8 cellular contexts compared by ENCODE assay signal in genomic region chr16:85612801-85613608, GRCh38. TPM values are rescaled to one million over a fixed set of nuclear protein-coding genes. Genes with fewer than 3 reads are reported as not detected.
DNase-seq lines count a peak whose midpoint lies in the region; ATAC-seq and TF ChIP-seq lines count a peak whose summit lies in the region.

GSE1 (plus strand) TSS chr16:85613322; CDS start chr16:85613392, 70 bp downstream.

- DNase-seq in DMS79 treated with DMSO at 0.1 percent for 48 hours (lab: John Stamatoyannopoulos, UW) (peak; percentile 71), PC-3 (peak; percentile 92), fibroblast of the aortic adventitia (ENCODE audit: low read depth) (peak; percentile 70), tibial nerve (ENCODE audit: low spot score in 2 of 2) (peak; percentile 72 to 83)
- DNase-seq in Jurkat, Clone E6-1 (ENCODE audit: low read depth, low spot score): peak; percentile 87

- POLR2A ChIA-PET in PC-3 (lab: Charles Lee; ENCODE audit: unreplicated experiment): no interaction called here

- TF ChIP-seq CTCF in PC-3 (conservative IDR thresholded peaks at IDR 0.05; ENCODE audit: low read depth, low read length): no peak
- TF ChIP-seq CTCF in fibroblast of the aortic adventitia (IDR thresholded peaks at IDR 0.05; ENCODE audit: insufficient read depth, low read length): no peak
- TF ChIP-seq CTCF in nephron (IDR thresholded peaks at IDR 0.05; ENCODE audit: unreplicated experiment in 3 of 3): no peak
- peak in 2 of 5 experiments; percentile 22 to 30 for TF ChIP-seq CTCF in tibial nerve (IDR thresholded peaks at IDR 0.05)

- peaks cover 5% of the 10 kb centered on the region for H3F3A ChIP-seq in PC-3 (ENCODE audit: low read length, unreplicated experiment)

- no peaks in the 10 kb centered on the region for H3K36me3 Mint-ChIP-seq in activated T-helper 17 cell treated with anti-CD3 and anti-CD28 coated beads, Interleukin-2, amount 50 U/mL, for 72 hours (ENCODE audit: low read depth)
- H3K36me3 Mint-ChIP-seq in nephron (ENCODE audit: low read depth): no peaks in the 10 kb centered on the region

- H3K4me1 Mint-ChIP-seq in activated T-helper 17 cell treated with anti-CD3 and anti-CD28 coated beads, Interleukin-2, amount 50 U/mL, for 72 hours: peaks cover 6% of the 10 kb centered on the region
- peaks cover 57% of the 10 kb centered on the region for H3K4me1 Mint-ChIP-seq in nephron

- peak in 1 of 2 donors; percentile 47 for TF ChIP-seq EP300 in tibial nerve (IDR thresholded peaks at IDR 0.05)

- H3K4me3 Mint-ChIP-seq in activated T-helper 17 cell treated with anti-CD3 and anti-CD28 coated beads, Interleukin-2, amount 50 U/mL, for 72 hours: peak within 1 kb of the TSS; percentile 62
- peak within 1 kb of the TSS; percentile 67 to 79 (median 76) for H3K4me3 Mint-ChIP-seq in nephron

- peak within 1 kb of the TSS; percentile 32 for H3K27ac ChIP-seq in PC-3 (ENCODE audit: low read length)
- H3K27ac ChIP-seq in tibial nerve: peak within 1 kb of the TSS; percentile 70 to 94 (median 89)

- H3K36me3 ChIP-seq in PC-3 (ENCODE audit: low read depth, low read length): peaks cover 3% of the 10 kb centered on the region; the same call in 1 of the 2 replicates
- no peaks in the 10 kb centered on the region for H3K36me3 ChIP-seq in tibial nerve

- WGBS in tibial nerve, 2 donors: 0 to 1% methylated on average over 18 to 25 of the region's 81 CpGs

- TF ChIP-seq POLR2A in tibial nerve (IDR thresholded peaks at IDR 0.05): peak in 1 of 2 donors; percentile 13

- peak within 1 kb of the TSS; percentile 74 for H3K4me3 ChIP-seq in Jurkat, Clone E6-1 (ENCODE audit: low read length)
- peak within 1 kb of the TSS; percentile 87 for H3K4me3 ChIP-seq in PC-3 (ENCODE audit: low read length)
- H3K4me3 ChIP-seq in fibroblast of the aortic adventitia (ENCODE audit: low read depth, low read length): peak within 1 kb of the TSS; percentile 65
- peak within 1 kb of the TSS; percentile 50 to 80 (median 62) for H3K4me3 ChIP-seq in tibial nerve

- ATAC-seq in GM21576 (IDR thresholded peaks at IDR 0.05; ENCODE audit: unreplicated experiment) (peak; percentile 39), PC-3 (peak; percentile 36)
- ATAC-seq in activated T-helper 17 cell treated with anti-CD3 and anti-CD28 coated beads, Interleukin-2, amount 50 U/mL, for 72 hours (replicated peaks): peak; percentile 53

- no peak within 1 kb of the TSS for H3K27ac Mint-ChIP-seq in activated T-helper 17 cell treated with anti-CD3 and anti-CD28 coated beads, Interleukin-2, amount 50 U/mL, for 72 hours
- peak within 1 kb of the TSS in 1 of 3 experiments; percentile 57 for H3K27ac Mint-ChIP-seq in nephron

- peaks cover 44% of the 10 kb centered on the region for H3K79me2 ChIP-seq in PC-3 (ENCODE audit: low read length)

- H2AFZ ChIP-seq in PC-3 (ENCODE audit: low read length): 0 out of 2 replicates have a peak within 1 kb of the TSS, but pooled peaks have one; percentile 9

- H3K27me3 ChIP-seq in PC-3 (ENCODE audit: low read length) (no peaks in the 10 kb centered on the region), tibial nerve (no peaks in the 10 kb centered on the region)

- no peaks in the 10 kb centered on the region for H3K27me3 Mint-ChIP-seq in activated T-helper 17 cell treated with anti-CD3 and anti-CD28 coated beads, Interleukin-2, amount 50 U/mL, for 72 hours
- H3K27me3 Mint-ChIP-seq in nephron (ENCODE audit: low read depth): peaks cover 15% of the 10 kb centered on the region

- CTCF ChIA-PET in PC-3 (lab: Charles Lee): interaction anchor here (0.5 to 1.4 kb wide), 3 partner anchors 56 to 508 kb away, joined by 4 to 5 read pairs (median 5); no protein-coding TSS in a partner anchor

- no peaks in the 10 kb centered on the region for H3K9me3 ChIP-seq in PC-3 (ENCODE audit: low read length)
- H3K9me3 ChIP-seq in tibial nerve: no peaks in the 10 kb centered on the region

- H3K4me1 ChIP-seq in PC-3 (ENCODE audit: insufficient read depth, low read length) (peaks cover 39% of the 10 kb centered on the region), tibial nerve (peaks cover 0 to 71% (median 44%) of the 10 kb centered on the region in 4 donors)

- H3K9ac ChIP-seq in PC-3 (ENCODE audit: low read length): no peak within 1 kb of the TSS

- H4K20me1 ChIP-seq in PC-3 (ENCODE audit: low read length): peaks cover 24% of the 10 kb centered on the region

- H3K4me2 ChIP-seq in PC-3 (ENCODE audit: low read length): peak within 1 kb of the TSS; percentile 91

- intact Hi-C loops in PC-3 (cut with micrococcal nuclease): loop anchor here (10.0 kb wide), 1 partner anchor 218 kb away; no protein-coding TSS in a partner anchor

- no peaks in the 10 kb centered on the region for H3K9me3 Mint-ChIP-seq in activated T-helper 17 cell treated with anti-CD3 and anti-CD28 coated beads, Interleukin-2, amount 50 U/mL, for 72 hours
- H3K9me3 Mint-ChIP-seq in nephron: no peaks in the 10 kb centered on the region

- BruUV-seq in PC-3 (replicated peaks; lab: Mats Ljungman, UMichigan): no TSS peak

- no peaks in the 10 kb centered on the region for H3K9me2 ChIP-seq in PC-3 (replicated peaks; ENCODE audit: low read length)

RNA-seq across cellular contexts. Expression of gene GSE1, which starts in this region (rescaled TPM):
- 71.0 TPM for polyA plus RNA-seq in Jurkat, Clone E6-1 (2012; ENCODE audit: insufficient read depth, insufficient read length)
- total RNA-seq in PC-3 (2014; rRNA removed) (38.4 and 60.8 TPM in 2 replicates), fibroblast of the aortic adventitia (ENCODE audit: low replicate concordance) (23.1 and 25.2 TPM in 2 replicates), tibial nerve (100 to 1,000 TPM in 1 of 4 donors, 10 to 100 TPM in 3; 65.1 to 147 (median 83.5) TPM)
- 10 to 100 TPM; 12.1 to 17.4 TPM for total RNA-seq in activated T-helper 17 cell treated with anti-CD3 and anti-CD28 coated beads, Interleukin-2, amount 50 U/mL, for 72 hours

Comparison
In these comparisons a context has a peak if more than half of its experiments do, and no peak if none do; other contexts are left out.
1. Peak in every context shown above with its lines: DNase-seq, ATAC-seq, H3K4me3 ChIP-seq and H3K27ac ChIP-seq.